1 cellular context compared by ENCODE assay signal in genomic region chr6:146887447-146888077, GRCh38.
A peak's percentile ranks its signal among the peaks of the same experiment; 100 is the strongest.
TF ChIP-seq lines count a peak whose summit lies in the region.

No MANE protein-coding gene starts in this region.

TF ChIP-seq in K562, 482 proteins besides CTCF, POLR2A, EP300 and RAD21 (continued from another document and continues in another):
- TF ChIP-seq ZNF41 (CRISPR knock-in tag; conservative IDR thresholded peaks at IDR 0.05) (peak; percentile 100), ZNF197 (CRISPR knock-in tag; IDR thresholded peaks at IDR 0.05; ENCODE audit: low read depth) (peak; percentile 100), ARID3B (CRISPR knock-in tag; IDR thresholded peaks at IDR 0.05; ENCODE audit: borderline replicate concordance) (peak; percentile 100), RAD51 (IDR thresholded peaks at IDR 0.05; ENCODE audit: borderline replicate concordance, low read depth) (no peak), ZBTB1 (CRISPR knock-in tag; IDR thresholded peaks at IDR 0.05; ENCODE audit: borderline replicate concordance, low read depth) (no peak), GTF2E2 (tag; IDR thresholded peaks at IDR 0.05) (peak; percentile 98), ZNF75A (CRISPR knock-in tag; IDR thresholded peaks at IDR 0.05) (peak; percentile 98), ZBTB12 (CRISPR knock-in tag; IDR thresholded peaks at IDR 0.05) (peak; percentile 98), POLR2G (IDR thresholded peaks at IDR 0.05; ENCODE audit: low read depth, low read length) (no peak), BCOR (IDR thresholded peaks at IDR 0.05) (no peak), ZNF263 (CRISPR knock-in tag; IDR thresholded peaks at IDR 0.05; ENCODE audit: borderline replicate concordance) (no peak), FOSL1 (tag; conservative IDR thresholded peaks at IDR 0.05) (peak; percentile 73), ILK (tag; IDR thresholded peaks at IDR 0.05; ENCODE audit: borderline replicate concordance, low read depth) (peak; percentile 100), LARP7 (IDR thresholded peaks at IDR 0.05) (no peak), CC2D1A (IDR thresholded peaks at IDR 0.05) (no peak), ELK3 (CRISPR knock-in tag; IDR thresholded peaks at IDR 0.05) (peak; percentile 100), JUN (IDR thresholded peaks at IDR 0.05; ENCODE audit: borderline replicate concordance, low read depth, low read length) (no peak), JUN (CRISPR knock-in tag; IDR thresholded peaks at IDR 0.05; ENCODE audit: borderline replicate concordance) (no peak), CAMTA2 (CRISPR knock-in tag; conservative IDR thresholded peaks at IDR 0.05) (peak; percentile 100), MAFG (tag; conservative IDR thresholded peaks at IDR 0.05) (peak; percentile 90), RERE (CRISPR knock-in tag; IDR thresholded peaks at IDR 0.05; ENCODE audit: borderline replicate concordance) (no peak), MTA2 (IDR thresholded peaks at IDR 0.05; ENCODE audit: low read depth) (peak; percentile 47; the same call in 1 of the 2 replicates), ZNF589 (CRISPR knock-in tag; IDR thresholded peaks at IDR 0.05; ENCODE audit: low read depth) (peak; percentile 100), HNRNPL (IDR thresholded peaks at IDR 0.05; ENCODE audit: low read depth, low read length) (no peak), SAFB2 (IDR thresholded peaks at IDR 0.05; ENCODE audit: borderline replicate concordance, low read depth, low read length, severe bottlenecking) (no peak), ETS1 (conservative IDR thresholded peaks at IDR 0.05; ENCODE audit: control insufficient read depth, low read depth, low read length) (no peak), SMARCA5 (IDR thresholded peaks at IDR 0.05) (0 out of 2 replicates have a peak, but pooled peaks have one; percentile 24), ZNF507 (tag; conservative IDR thresholded peaks at IDR 0.05) (peak; percentile 94), CTBP1 (IDR thresholded peaks at IDR 0.05; ENCODE audit: borderline replicate concordance) (peak; percentile 20; the same call in 1 of the 2 replicates), NRF1 (conservative IDR thresholded peaks at IDR 0.05 in 1 of 2, IDR thresholded peaks at IDR 0.05 in 1 of 2) (no peak; a peak in 2 of 4 replicates), IRF9 (tag; IDR thresholded peaks at IDR 0.05) (peak; percentile 100), MGA (IDR thresholded peaks at IDR 0.05) (no peak), FOXA3 (CRISPR knock-in tag; conservative IDR thresholded peaks at IDR 0.05 in 1 of 2, IDR thresholded peaks at IDR 0.05 in 1 of 2) (peak in 1 of 2 experiments; percentile 92; a peak in 2 of 4 replicates), HMGN3 (IDR thresholded peaks at IDR 0.05; ENCODE audit: borderline replicate concordance, extremely low read depth, insufficient read length, low read depth, low read length) (no peak), SREBF2 (CRISPR knock-in tag; IDR thresholded peaks at IDR 0.05) (no peak), JUNB (CRISPR knock-in tag; conservative IDR thresholded peaks at IDR 0.05) (peak; percentile 93), MCM2 (IDR thresholded peaks at IDR 0.05; ENCODE audit: low read depth) (no peak), SMARCE1 (IDR thresholded peaks at IDR 0.05) (peak; percentile 31; the same call in 1 of the 2 replicates)
